1 cellular context compared by ENCODE assay signal in the genomic region with DNA sequence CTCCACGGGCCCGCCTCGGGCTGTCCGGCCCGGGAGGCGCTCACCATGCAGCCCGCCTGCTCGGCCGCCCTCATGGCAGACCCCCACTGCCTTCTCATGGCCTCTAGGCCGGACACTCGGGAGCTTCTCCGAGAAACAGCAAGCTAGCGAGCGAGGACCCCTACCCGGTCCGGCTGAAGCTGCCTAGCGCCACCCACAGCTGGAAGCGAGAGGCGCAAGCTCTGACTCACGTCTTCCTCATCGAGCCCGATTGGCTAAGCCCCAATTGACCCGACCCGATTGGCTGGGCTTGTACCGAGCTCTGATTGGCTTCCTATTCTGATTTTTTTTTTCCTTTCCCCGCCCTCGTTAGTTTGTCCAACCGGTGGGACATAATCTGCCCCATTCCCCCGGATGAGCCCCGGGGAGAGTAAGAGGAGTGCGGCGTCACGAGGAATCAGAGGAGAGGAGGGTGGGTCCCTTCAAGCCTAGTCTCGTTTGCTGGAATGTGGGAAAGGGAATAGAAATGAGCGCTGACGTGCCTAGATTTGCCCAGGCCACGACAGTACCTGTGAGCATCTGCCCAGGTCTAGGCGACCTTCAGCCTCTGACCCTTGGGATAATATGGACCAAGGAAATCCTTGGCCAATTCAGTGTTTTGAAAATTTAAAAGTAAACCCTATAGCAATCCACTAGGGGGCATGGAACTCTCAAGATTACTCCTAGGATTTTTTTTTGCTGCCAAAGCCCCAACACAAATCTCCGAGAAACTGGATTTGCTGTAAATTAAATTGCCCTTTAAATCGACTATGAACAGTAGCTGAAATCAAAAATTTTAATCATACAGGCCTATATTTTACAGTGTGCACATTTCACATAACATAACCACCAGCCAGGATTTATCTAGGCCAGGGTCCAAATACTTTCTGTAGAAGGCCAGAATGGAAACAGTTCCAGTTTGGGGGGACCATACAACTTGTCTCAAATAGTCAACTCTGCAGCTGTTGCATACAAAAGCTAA.
TF ChIP-seq lines count a peak whose summit lies in the region.

A gene with protein sequence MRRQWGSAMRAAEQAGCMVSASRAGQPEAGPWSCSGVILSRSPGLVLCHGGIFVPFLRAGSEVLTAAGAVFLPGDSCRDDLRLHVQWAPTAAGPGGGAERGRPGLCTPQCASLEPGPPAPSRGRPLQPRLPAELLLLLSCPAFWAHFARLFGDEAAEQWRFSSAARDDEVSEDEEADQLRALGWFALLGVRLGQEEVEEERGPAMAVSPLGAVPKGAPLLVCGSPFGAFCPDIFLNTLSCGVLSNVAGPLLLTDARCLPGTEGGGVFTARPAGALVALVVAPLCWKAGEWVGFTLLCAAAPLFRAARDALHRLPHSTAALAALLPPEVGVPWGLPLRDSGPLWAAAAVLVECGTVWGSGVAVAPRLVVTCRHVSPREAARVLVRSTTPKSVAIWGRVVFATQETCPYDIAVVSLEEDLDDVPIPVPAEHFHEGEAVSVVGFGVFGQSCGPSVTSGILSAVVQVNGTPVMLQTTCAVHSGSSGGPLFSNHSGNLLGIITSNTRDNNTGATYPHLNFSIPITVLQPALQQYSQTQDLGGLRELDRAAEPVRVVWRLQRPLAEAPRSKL (minus strand): TSS at position 212 of the 1,000 bp plus-strand sequence. CDS start 114 bp downstream, at position 98.

TF ChIP-seq in A549, 52 proteins besides CTCF, POLR2A, EP300 and RAD21 (continued from another document):
- TF ChIP-seq, protein P1, sequence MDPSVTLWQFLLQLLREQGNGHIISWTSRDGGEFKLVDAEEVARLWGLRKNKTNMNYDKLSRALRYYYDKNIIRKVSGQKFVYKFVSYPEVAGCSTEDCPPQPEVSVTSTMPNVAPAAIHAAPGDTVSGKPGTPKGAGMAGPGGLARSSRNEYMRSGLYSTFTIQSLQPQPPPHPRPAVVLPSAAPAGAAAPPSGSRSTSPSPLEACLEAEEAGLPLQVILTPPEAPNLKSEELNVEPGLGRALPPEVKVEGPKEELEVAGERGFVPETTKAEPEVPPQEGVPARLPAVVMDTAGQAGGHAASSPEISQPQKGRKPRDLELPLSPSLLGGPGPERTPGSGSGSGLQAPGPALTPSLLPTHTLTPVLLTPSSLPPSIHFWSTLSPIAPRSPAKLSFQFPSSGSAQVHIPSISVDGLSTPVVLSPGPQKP (IDR thresholded peaks at IDR 0.05; ENCODE audit: low read depth, low read length): no peak
- peak; percentile 37; the same call in 1 of the 3 replicates for TF ChIP-seq SMC3 (IDR thresholded peaks at IDR 0.05)
- TF ChIP-seq HEYL (CRISPR knock-in tag; IDR thresholded peaks at IDR 0.05): no peak
- peak in 1 of 2 experiments; percentile 52; a peak in 3 of 5 replicates for TF ChIP-seq JUN (IDR thresholded peaks at IDR 0.05)
